Comparison of ENCODE assay signal across 1 cellular context in the genomic region with DNA sequence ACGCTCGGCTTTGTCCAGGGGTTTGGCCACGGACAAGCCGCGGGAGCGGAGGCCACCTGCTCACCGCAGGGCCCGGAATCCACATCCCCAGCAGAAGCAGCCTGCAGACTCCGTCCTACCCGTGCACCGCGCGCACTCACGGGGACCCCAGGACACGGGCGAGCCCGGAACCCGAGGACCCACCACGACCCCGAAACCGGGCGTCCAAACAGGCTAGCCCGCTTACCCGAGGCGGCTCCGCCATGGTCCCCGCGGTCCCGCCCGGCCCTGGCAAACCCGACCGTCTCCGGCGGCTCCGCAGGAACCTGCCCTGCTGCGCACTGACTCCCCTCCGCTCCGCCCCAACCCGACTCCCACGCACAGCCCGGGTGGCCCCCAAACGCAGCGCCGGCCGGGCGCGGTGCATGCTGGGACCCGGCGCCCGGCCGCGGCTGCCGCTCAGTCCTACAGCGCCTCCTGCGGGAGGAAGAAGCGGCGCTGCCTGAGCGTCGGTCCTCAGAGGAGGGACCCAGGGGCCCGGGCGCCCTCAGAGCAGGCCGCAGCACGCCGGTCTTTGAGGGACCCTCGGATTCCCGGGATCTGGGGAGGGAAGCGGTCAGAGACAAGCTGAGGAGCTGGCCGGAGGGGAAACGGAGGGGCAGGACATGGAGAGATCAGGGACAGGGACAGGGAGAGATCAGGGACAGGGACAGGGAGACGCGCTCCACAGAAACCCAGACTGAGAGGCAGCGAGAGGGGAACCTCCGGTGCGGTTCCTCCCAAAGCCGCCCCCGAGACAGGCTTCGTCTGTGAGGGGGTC.
A peak's percentile ranks its signal among the peaks of the same experiment; 100 is the strongest.
TF ChIP-seq lines count a peak whose summit lies in the region.

A gene with protein sequence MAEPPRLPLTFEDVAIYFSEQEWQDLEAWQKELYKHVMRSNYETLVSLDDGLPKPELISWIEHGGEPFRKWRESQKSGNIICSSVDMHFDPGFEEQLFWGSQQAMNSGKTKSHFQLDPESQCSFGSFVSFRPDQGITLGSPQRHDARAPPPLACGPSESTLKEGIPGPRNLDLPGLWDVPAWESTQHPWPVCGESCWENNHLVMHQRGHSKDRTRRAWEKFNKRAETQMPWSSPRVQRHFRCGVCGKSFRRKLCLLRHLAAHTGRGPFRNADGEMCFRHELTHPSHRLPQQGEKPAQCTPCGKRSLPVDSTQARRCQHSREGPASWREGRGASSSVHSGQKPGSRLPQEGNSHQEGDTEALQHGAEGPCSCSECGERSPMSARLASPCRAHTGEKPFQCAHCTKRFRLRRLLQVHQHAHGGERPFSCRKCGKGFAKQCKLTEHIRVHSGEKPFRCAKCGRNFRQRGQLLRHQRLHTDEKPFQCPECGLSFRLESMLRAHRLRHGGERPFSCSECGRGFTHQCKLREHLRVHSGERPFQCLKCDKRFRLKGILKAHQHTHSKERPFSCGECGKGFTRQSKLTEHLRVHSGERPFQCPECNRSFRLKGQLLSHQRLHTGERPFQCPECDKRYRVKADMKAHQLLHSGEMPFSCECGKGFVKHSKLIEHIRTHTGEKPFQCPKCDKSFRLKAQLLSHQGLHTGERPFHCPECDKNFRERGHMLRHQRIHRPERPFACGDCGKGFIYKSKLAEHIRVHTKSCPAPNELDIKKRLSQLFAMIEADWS (minus strand): TSS at position 322 of the 799 bp plus-strand sequence. CDS start 78 bp downstream, at position 244.

TF ChIP-seq in HepG2, 621 proteins besides CTCF, POLR2A, EP300 and RAD21 (continued from another document and continues in another):
- TF ChIP-seq, protein P1, sequence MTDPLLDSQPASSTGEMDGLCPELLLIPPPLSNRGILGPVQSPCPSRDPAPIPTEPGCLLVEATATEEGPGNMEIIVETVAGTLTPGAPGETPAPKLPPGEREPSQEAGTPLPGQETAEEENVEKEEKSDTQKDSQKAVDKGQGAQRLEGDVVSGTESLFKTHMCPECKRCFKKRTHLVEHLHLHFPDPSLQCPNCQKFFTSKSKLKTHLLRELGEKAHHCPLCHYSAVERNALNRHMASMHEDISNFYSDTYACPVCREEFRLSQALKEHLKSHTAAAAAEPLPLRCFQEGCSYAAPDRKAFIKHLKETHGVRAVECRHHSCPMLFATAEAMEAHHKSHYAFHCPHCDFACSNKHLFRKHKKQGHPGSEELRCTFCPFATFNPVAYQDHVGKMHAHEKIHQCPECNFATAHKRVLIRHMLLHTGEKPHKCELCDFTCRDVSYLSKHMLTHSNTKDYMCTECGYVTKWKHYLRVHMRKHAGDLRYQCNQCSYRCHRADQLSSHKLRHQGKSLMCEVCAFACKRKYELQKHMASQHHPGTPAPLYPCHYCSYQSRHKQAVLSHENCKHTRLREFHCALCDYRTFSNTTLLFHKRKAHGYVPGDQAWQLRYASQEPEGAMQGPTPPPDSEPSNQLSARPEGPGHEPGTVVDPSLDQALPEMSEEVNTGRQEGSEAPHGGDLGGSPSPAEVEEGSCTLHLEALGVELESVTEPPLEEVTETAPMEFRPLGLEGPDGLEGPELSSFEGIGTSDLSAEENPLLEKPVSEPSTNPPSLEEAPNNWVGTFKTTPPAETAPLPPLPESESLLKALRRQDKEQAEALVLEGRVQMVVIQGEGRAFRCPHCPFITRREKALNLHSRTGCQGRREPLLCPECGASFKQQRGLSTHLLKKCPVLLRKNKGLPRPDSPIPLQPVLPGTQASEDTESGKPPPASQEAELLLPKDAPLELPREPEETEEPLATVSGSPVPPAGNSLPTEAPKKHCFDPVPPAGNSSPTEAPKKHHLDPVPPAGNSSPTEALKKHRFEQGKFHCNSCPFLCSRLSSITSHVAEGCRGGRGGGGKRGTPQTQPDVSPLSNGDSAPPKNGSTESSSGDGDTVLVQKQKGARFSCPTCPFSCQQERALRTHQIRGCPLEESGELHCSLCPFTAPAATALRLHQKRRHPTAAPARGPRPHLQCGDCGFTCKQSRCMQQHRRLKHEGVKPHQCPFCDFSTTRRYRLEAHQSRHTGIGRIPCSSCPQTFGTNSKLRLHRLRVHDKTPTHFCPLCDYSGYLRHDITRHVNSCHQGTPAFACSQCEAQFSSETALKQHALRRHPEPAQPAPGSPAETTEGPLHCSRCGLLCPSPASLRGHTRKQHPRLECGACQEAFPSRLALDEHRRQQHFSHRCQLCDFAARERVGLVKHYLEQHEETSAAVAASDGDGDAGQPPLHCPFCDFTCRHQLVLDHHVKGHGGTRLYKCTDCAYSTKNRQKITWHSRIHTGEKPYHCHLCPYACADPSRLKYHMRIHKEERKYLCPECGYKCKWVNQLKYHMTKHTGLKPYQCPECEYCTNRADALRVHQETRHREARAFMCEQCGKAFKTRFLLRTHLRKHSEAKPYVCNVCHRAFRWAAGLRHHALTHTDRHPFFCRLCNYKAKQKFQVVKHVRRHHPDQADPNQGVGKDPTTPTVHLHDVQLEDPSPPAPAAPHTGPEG (CRISPR knock-in tag; IDR thresholded peaks at IDR 0.05) = peak; percentile 23; the same call in 1 of the 2 replicates
- TF ChIP-seq ZSCAN29 (CRISPR knock-in tag; conservative IDR thresholded peaks at IDR 0.05) (peak; percentile 88), SMAD9 (CRISPR knock-in tag; IDR thresholded peaks at IDR 0.05) (no peak), ZSCAN25 (CRISPR knock-in tag; IDR thresholded peaks at IDR 0.05) (no peak), HOXA7 (CRISPR knock-in tag; IDR thresholded peaks at IDR 0.05) (peak; percentile 37; the same call in 1 of the 2 replicates), KLF15 (CRISPR knock-in tag; IDR thresholded peaks at IDR 0.05; ENCODE audit: borderline replicate concordance) (peak; percentile 27; the same call in 1 of the 2 replicates), MYPOP (CRISPR knock-in tag; IDR thresholded peaks at IDR 0.05) (peak; percentile 77), TRAFD1 (CRISPR knock-in tag; IDR thresholded peaks at IDR 0.05; ENCODE audit: borderline replicate concordance) (no peak), STAG1 (CRISPR knock-in tag; IDR thresholded peaks at IDR 0.05) (peak; percentile 67), ZNF609 (CRISPR knock-in tag; IDR thresholded peaks at IDR 0.05; ENCODE audit: borderline replicate concordance) (no peak), ZNF121 (CRISPR knock-in tag; IDR thresholded peaks at IDR 0.05) (peak; percentile 71; the same call in 1 of the 2 replicates), ARHGAP35 (CRISPR knock-in tag; IDR thresholded peaks at IDR 0.05; ENCODE audit: borderline replicate concordance) (peak; percentile 89; the same call in 1 of the 2 replicates), ZNF567 (CRISPR knock-in tag; IDR thresholded peaks at IDR 0.05; ENCODE audit: borderline replicate concordance) (peak; percentile 66; the same call in 1 of the 2 replicates), BRCA1 (CRISPR knock-in tag; IDR thresholded peaks at IDR 0.05) (no peak), ZNF496 (CRISPR knock-in tag; IDR thresholded peaks at IDR 0.05; ENCODE audit: insufficient replicate concordance) (no peak), ADNP (CRISPR knock-in tag; IDR thresholded peaks at IDR 0.05) (no peak), ZFP37 (CRISPR knock-in tag; IDR thresholded peaks at IDR 0.05; ENCODE audit: borderline replicate concordance) (no peak), FOXK1 (CRISPR knock-in tag; IDR thresholded peaks at IDR 0.05; ENCODE audit: borderline replicate concordance, low read depth) (peak; percentile 21; the same call in 1 of the 2 replicates), ATAD3A (CRISPR knock-in tag; IDR thresholded peaks at IDR 0.05) (no peak), ZNF383 (CRISPR knock-in tag; IDR thresholded peaks at IDR 0.05; ENCODE audit: borderline replicate concordance) (no peak), CBX1 (IDR thresholded peaks at IDR 0.05; ENCODE audit: low read depth) (peak; percentile 65), EEA1 (CRISPR knock-in tag; IDR thresholded peaks at IDR 0.05; ENCODE audit: borderline replicate concordance) (peak; percentile 89; the same call in 1 of the 2 replicates)
- TF ChIP-seq, protein P2, sequence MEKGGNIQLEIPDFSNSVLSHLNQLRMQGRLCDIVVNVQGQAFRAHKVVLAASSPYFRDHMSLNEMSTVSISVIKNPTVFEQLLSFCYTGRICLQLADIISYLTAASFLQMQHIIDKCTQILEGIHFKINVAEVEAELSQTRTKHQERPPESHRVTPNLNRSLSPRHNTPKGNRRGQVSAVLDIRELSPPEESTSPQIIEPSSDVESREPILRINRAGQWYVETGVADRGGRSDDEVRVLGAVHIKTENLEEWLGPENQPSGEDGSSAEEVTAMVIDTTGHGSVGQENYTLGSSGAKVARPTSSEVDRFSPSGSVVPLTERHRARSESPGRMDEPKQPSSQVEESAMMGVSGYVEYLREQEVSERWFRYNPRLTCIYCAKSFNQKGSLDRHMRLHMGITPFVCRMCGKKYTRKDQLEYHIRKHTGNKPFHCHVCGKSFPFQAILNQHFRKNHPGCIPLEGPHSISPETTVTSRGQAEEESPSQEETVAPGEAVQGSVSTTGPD (CRISPR knock-in tag; IDR thresholded peaks at IDR 0.05) = peak; percentile 64; the same call in 1 of the 2 replicates
- TF ChIP-seq, protein P3, sequence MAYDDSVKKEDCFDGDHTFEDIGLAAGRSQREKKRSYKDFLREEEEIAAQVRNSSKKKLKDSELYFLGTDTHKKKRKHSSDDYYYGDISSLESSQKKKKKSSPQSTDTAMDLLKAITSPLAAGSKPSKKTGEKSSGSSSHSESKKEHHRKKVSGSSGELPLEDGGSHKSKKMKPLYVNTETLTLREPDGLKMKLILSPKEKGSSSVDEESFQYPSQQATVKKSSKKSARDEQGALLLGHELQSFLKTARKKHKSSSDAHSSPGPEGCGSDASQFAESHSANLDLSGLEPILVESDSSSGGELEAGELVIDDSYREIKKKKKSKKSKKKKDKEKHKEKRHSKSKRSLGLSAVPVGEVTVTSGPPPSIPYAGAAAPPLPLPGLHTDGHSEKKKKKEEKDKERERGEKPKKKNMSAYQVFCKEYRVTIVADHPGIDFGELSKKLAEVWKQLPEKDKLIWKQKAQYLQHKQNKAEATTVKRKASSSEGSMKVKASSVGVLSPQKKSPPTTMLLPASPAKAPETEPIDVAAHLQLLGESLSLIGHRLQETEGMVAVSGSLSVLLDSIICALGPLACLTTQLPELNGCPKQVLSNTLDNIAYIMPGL (CRISPR knock-in tag; IDR thresholded peaks at IDR 0.05; ENCODE audit: borderline replicate concordance in 1 of 2, low read depth in 1 of 2) = peak; percentile 99 to 100
- TF ChIP-seq, protein P4, sequence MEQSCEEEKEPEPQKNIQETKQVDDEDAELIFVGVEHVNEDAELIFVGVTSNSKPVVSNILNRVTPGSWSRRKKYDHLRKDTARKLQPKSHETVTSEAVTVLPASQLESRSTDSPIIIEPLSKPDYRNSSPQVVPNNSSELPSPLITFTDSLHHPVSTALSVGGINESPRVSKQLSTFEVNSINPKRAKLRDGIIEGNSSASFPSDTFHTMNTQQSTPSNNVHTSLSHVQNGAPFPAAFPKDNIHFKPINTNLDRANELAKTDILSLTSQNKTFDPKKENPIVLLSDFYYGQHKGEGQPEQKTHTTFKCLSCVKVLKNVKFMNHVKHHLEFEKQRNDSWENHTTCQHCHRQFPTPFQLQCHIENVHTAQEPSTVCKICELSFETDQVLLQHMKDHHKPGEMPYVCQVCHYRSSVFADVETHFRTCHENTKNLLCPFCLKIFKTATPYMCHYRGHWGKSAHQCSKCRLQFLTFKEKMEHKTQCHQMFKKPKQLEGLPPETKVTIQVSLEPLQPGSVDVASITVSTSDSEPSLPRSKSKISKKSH (CRISPR knock-in tag; IDR thresholded peaks at IDR 0.05; ENCODE audit: borderline replicate concordance) = no peak; the same call in 1 of the 2 replicates
- TF ChIP-seq, protein P5, sequence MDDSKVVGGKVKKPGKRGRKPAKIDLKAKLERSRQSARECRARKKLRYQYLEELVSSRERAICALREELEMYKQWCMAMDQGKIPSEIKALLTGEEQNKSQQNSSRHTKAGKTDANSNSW (CRISPR knock-in tag; IDR thresholded peaks at IDR 0.05; ENCODE audit: borderline replicate concordance) = peak; percentile 56; the same call in 1 of the 2 replicates
